ENCODE assay signal across 16 cellular contexts in genomic region chr14:55609681-55610080, GRCh38. TPM values are rescaled to one million over a fixed set of nuclear protein-coding genes. Genes with fewer than 3 reads are reported as not detected.
DNase-seq lines count a peak whose midpoint lies in the region; ATAC-seq and TF ChIP-seq lines count a peak whose summit lies in the region.
"Had no signal": no experiment of that assay in that cellular context is flagged by ENCODE, and none has a peak within 500 bp of the region (broad histone marks: within the 10 kb centered on the region; RNA-seq: fewer than 3 reads in every experiment).

No MANE protein-coding gene starts in this region.

- H3K36me3 ChIP-seq in IMR-90 (ENCODE audit: control insufficient read depth, insufficient read depth, low read length) (peaks cover 5% of the 10 kb centered on the region; the same call in 1 of the 2 replicates), mesendoderm (ENCODE audit: control insufficient read depth, insufficient read depth, low read length) (no peaks in the 10 kb centered on the region), colonic mucosa (no peaks in the 10 kb centered on the region)

- in situ Hi-C loops in IMR-90 (cut with MboI; ENCODE audit: low sequenced_read_pairs), result no loop called here

- no peak overlapping the region for H2AK9ac ChIP-seq in IMR-90 (replicated peaks; ENCODE audit: low read depth, low read length, poor library complexity)

- dilution Hi-C loops in IMR-90 (cut with HindIII; ENCODE audit: low sequenced_read_pairs, unreplicated experiment), result no loop called here

- H3K9ac ChIP-seq in IMR-90 (ENCODE audit: low read depth, low read length) (no peak overlapping the region), mesendoderm (ENCODE audit: low read length) (no peak overlapping the region), colonic mucosa (ENCODE audit: low read depth in 2 of 2, low read length in 2 of 2) (no peak overlapping the region)

- peak overlapping the region; percentile 7 for H2BK5ac ChIP-seq in IMR-90 (ENCODE audit: low read depth, low read length, poor library complexity, severe bottlenecking)
- H2BK5ac ChIP-seq in mesendoderm (ENCODE audit: low read length), result no peak overlapping the region

- no peak for TF ChIP-seq POLR2A in IMR-90 (IDR thresholded peaks at IDR 0.05; ENCODE audit: low read depth, low read length)

- no peak overlapping the region for H4K8ac ChIP-seq in IMR-90 (ENCODE audit: low read depth in 2 of 2, low read length in 2 of 2)
- H4K8ac ChIP-seq in mesendoderm (ENCODE audit: low read depth, low read length), result no peak overlapping the region

- H3K4me2 ChIP-seq in IMR-90 (ENCODE audit: low read depth, low read length) (peak overlapping the region; percentile 71; the same call in 1 of the 2 replicates), mesendoderm (ENCODE audit: low read length) (no peak overlapping the region)

- H3K4ac ChIP-seq in IMR-90 (ENCODE audit: low read depth, low read length) (no peak overlapping the region), mesendoderm (ENCODE audit: low read depth, low read length) (no peak overlapping the region)

- no peak overlapping the region for H2AK5ac ChIP-seq in IMR-90 (ENCODE audit: low read depth, low read length)
- H2AK5ac ChIP-seq in mesendoderm (ENCODE audit: low read length), result no peak overlapping the region

- H3K4me1 ChIP-seq in IMR-90 (ENCODE audit: control insufficient read depth, insufficient read depth, low read length) (peaks cover 12% of the 10 kb centered on the region), mesendoderm (ENCODE audit: control insufficient read depth, low read depth, low read length) (peaks cover 10% of the 10 kb centered on the region), colonic mucosa (no peaks in the 10 kb centered on the region)

- H4K20me1 ChIP-seq in IMR-90 (ENCODE audit: insufficient read depth, low read length), result peaks cover 31% of the 10 kb centered on the region

- TF ChIP-seq RAD21 in IMR-90 (IDR thresholded peaks at IDR 0.05; ENCODE audit: low read length), result no peak

- H3K23ac ChIP-seq in IMR-90 (ENCODE audit: low read depth, low read length) (peak overlapping the region; percentile 45; the same call in 1 of the 2 replicates), mesendoderm (ENCODE audit: low read length) (no peak overlapping the region)

- no peak overlapping the region for H3K14ac ChIP-seq in IMR-90 (replicated peaks; ENCODE audit: low read depth, low read length)

- intact Hi-C loops in IMR-90 (cut with micrococcal nuclease), result loop anchor here (5.0 kb wide), 1 partner anchor 43 kb away; no protein-coding TSS in a partner anchor
- intact Hi-C loops in colonic mucosa (cut with DNase I), result no loop called here

- WGBS in IMR-90 (ENCODE audit: extremely low coverage in 2 of 2, insufficient read length in 1 of 2), 2 experiments, result no CpG with 5 or more reads among the region's 4 CpGs
- no CpG with 5 or more reads among the region's 4 CpGs for WGBS in mesendoderm (ENCODE audit: extremely low coverage, insufficient coverage, low lambda C conversion rate)

- H3K56ac ChIP-seq in IMR-90 (ENCODE audit: extremely low read depth, insufficient read depth, low read length) (no peak overlapping the region), mesendoderm (ENCODE audit: low read length) (no peak overlapping the region)

- H3K4me3 ChIP-seq in IMR-90 (ENCODE audit: insufficient read depth, low read depth, low read length) (no peak overlapping the region), cardiac fibroblast (replicated peaks in 1 of 2; ENCODE audit: low read depth in 2 of 2, low read length in 2 of 2) (no peak overlapping the region), mesendoderm (ENCODE audit: low read length) (no peak overlapping the region), colonic mucosa (no peak overlapping the region), coronary artery (no peak overlapping the region)
- H3K4me3 ChIP-seq: dorsolateral prefrontal cortex, lower lobe of right lung had no signal

- peak; percentile 34 for DNase-seq in AG20443 (ENCODE audit: low spot score)
- peak; percentile 61 for DNase-seq in IMR-90
- peak; percentile 56 to 64 for DNase-seq in cardiac fibroblast (ENCODE audit: low read depth in 2 of 2)
- peak; percentile 41 for DNase-seq in mesendoderm
- DNase-seq in cerebellar cortex (ENCODE audit: low spot score), result no peak
- no peak for DNase-seq in omental fat pad (ENCODE audit: low spot score)
- DNase-seq in colonic mucosa, result no peak
- DNase-seq in coronary artery (ENCODE audit: low spot score), result no peak
- DNase-seq: activated CD8-positive, alpha-beta memory T cell treated with anti-CD3 and anti-CD28 coated beads, Interleukin-2, amount 50 U/mL, for 4 hours; activated naive CD8-positive, alpha-beta T cell treated with anti-CD3 and anti-CD28 coated beads, Interleukin-2, amount 10 ng/mL, durations not matched to agents 7 days and 5 days; dorsolateral prefrontal cortex; lower lobe of right lung; NCI-H1694; NCI-H82; SIG-M5; stimulated activated CD4-positive, alpha-beta T cell treated with anti-CD3 and anti-CD28 coated beads, Interleukin-1b, Interleukin-23, amount 100 ng/mL, for 48 hours had no signal

- H3K18ac ChIP-seq in IMR-90 (ENCODE audit: low read depth, low read length), result no peak overlapping the region
- H3K18ac ChIP-seq in mesendoderm (ENCODE audit: low read length), result no peak overlapping the region

- ATAC-seq in IMR-90 (ENCODE audit: low read depth) (peak; percentile 81), omental fat pad (ENCODE audit: low FRiP score) (no peak)
- ATAC-seq: lower lobe of right lung had no signal

- H2BK120ac ChIP-seq in IMR-90 (ENCODE audit: low read depth, low read length), result no peak overlapping the region
- H2BK120ac ChIP-seq in mesendoderm (ENCODE audit: low read depth, low read length), result no peak overlapping the region

- peaks cover 7% of the 10 kb centered on the region for H3K9me1 ChIP-seq in IMR-90 (ENCODE audit: insufficient read depth, low read length)

- POLR2A ChIA-PET in IMR-90 (lab: Charles Lee; ENCODE audit: unreplicated experiment), result no interaction called here

- peaks cover 36% of the 10 kb centered on the region for H3K79me2 ChIP-seq in mesendoderm (ENCODE audit: control insufficient read depth, insufficient read depth, low read length)

- no TSS peak for BruUV-seq in IMR-90 (replicated peaks; lab: Mats Ljungman, UMichigan)

- H3K27me3 ChIP-seq in IMR-90 (ENCODE audit: control insufficient read depth, insufficient read depth, low read length) (no peaks in the 10 kb centered on the region), mesendoderm (ENCODE audit: insufficient read depth, low read length, poor library complexity) (no peaks in the 10 kb centered on the region), colonic mucosa (no peaks in the 10 kb centered on the region)
- H3K27me3 ChIP-seq: dorsolateral prefrontal cortex had no signal

- CTCF ChIA-PET in IMR-90 (lab: Yijun Ruan, JAX), result interaction anchor here (1.0 kb wide), 1 partner anchor 28 kb away, joined by 3 read pairs; no protein-coding TSS in a partner anchor

- H2BK20ac ChIP-seq in IMR-90 (ENCODE audit: low read depth, low read length), result no peak overlapping the region

- no peak overlapping the region for H4K5ac ChIP-seq in IMR-90 (ENCODE audit: low read depth, low read length)
- H4K5ac ChIP-seq in mesendoderm (ENCODE audit: low read length), result no peak overlapping the region

- H3K79me1 ChIP-seq in IMR-90 (ENCODE audit: low read depth in 1 of 2, low read length in 2 of 2) (peaks cover 41 to 65% of the 10 kb centered on the region in 2 experiments), mesendoderm (ENCODE audit: low read length) (peaks cover 10% of the 10 kb centered on the region)

- H3K9me3 ChIP-seq in IMR-90 (ENCODE audit: control insufficient read depth, insufficient read depth, low read length), result no peaks in the 10 kb centered on the region
- H3K9me3 ChIP-seq in colonic mucosa, result no peaks in the 10 kb centered on the region
- H3K9me3 ChIP-seq: lower lobe of right lung had no signal

- H2BK15ac ChIP-seq in IMR-90 (ENCODE audit: low read depth, low read length) (0 out of 3 replicates have a peak overlapping the region, but pooled peaks have one; percentile 12), mesendoderm (replicated peaks; ENCODE audit: low read depth) (no peak overlapping the region)

- no peak overlapping the region for H4K91ac ChIP-seq in IMR-90 (ENCODE audit: insufficient read depth, low read depth, low read length)

- no peak overlapping the region for H2AFZ ChIP-seq in IMR-90 (replicated peaks; ENCODE audit: low read length, poor library complexity)

- no peak for TF ChIP-seq CTCF in IMR-90 (conservative IDR thresholded peaks at IDR 0.05; ENCODE audit: low read depth, low read length)
- TF ChIP-seq CTCF in cardiac fibroblast (IDR thresholded peaks at IDR 0.05; ENCODE audit: low read depth, low read length), result no peak
- TF ChIP-seq CTCF in omental fat pad (IDR thresholded peaks at IDR 0.05), result no peak
- TF ChIP-seq CTCF in colonic mucosa (IDR thresholded peaks at IDR 0.05), result no peak
- no peak for TF ChIP-seq CTCF in coronary artery (IDR thresholded peaks at IDR 0.05)

- H3K27ac ChIP-seq in IMR-90 (ENCODE audit: insufficient read depth, low read length) (no peak overlapping the region), mesendoderm (ENCODE audit: low read depth, low read length) (no peak overlapping the region), colonic mucosa (no peak overlapping the region), coronary artery (no peak overlapping the region)
- H3K27ac ChIP-seq: dorsolateral prefrontal cortex, lower lobe of right lung had no signal

TF ChIP-seq in IMR-90, 13 proteins besides CTCF, POLR2A, EP300 and RAD21:
- TF ChIP-seq RCOR1 (IDR thresholded peaks at IDR 0.05; ENCODE audit: insufficient replicate concordance, low read length) (no peak), NFE2L2 (IDR thresholded peaks at IDR 0.05; ENCODE audit: low read depth, low read length) (no peak), MAZ (IDR thresholded peaks at IDR 0.05; ENCODE audit: borderline replicate concordance, low read depth, low read length) (no peak), MXI1 (IDR thresholded peaks at IDR 0.05; ENCODE audit: borderline replicate concordance, low read depth, low read length) (no peak), ELK1 (IDR thresholded peaks at IDR 0.05; ENCODE audit: borderline replicate concordance, low read depth, low read length) (no peak)

RNA-seq across cellular contexts. Expression of gene KTN1, which starts 29.7 kb away (rescaled TPM):
- 57.2 and 149 TPM in 2 replicates for total RNA-seq in IMR-90 (2012; rRNA removed)
- 36.9 and 42.1 TPM in 2 replicates for polyA plus RNA-seq in IMR-90 (2012; rRNA removed)
- 3.5 and 4.0 TPM in 2 replicates for polyA plus RNA-seq in IMR-90 (2012; cell fraction: cytosol; rRNA removed)
- polyA plus RNA-seq in IMR-90 (2012; cell fraction: nucleus; rRNA removed; ENCODE audit: low replicate concordance), result 3.2 and 30.4 TPM in 2 replicates
- 177 TPM for polyA plus RNA-seq in mesendoderm (2013, experiment 1 of 2)
- polyA plus RNA-seq in mesendoderm (2013, experiment 2 of 2), result 176 TPM
- total RNA-seq in omental fat pad, result 100 to 1,000 TPM; 114 to 165 (median 139) TPM
- 100 to 1,000 TPM; 149 to 264 TPM for total RNA-seq in colonic mucosa

Comparison
In these comparisons a context has a peak if more than half of its experiments do, and no peak if none do; other contexts are left out.
1. DNase-seq: peak in AG20443 (single experiment), IMR-90 (single experiment), cardiac fibroblast (2 of 2) and mesendoderm (single experiment); none in cerebellar cortex (single experiment), omental fat pad (single experiment), colonic mucosa (single experiment) and coronary artery (single experiment).